ENCODE assay signal across 17 cellular contexts in genomic region chr13:94478913-94479312, GRCh38. TPM values are rescaled to one million over a fixed set of nuclear protein-coding genes. Genes with fewer than 3 reads are reported as not detected.
DNase-seq lines count a peak whose midpoint lies in the region; ATAC-seq and TF ChIP-seq lines count a peak whose summit lies in the region.
"Had no signal": no experiment of that assay in that cellular context is flagged by ENCODE, and none has a peak within 500 bp of the region (broad histone marks: within the 10 kb centered on the region; RNA-seq: fewer than 3 reads in every experiment).

No MANE protein-coding gene starts in this region.

- H3K9me3 ChIP-seq in endodermal cell (ENCODE audit: control insufficient read depth, low read length) (no peaks in the 10 kb centered on the region), neuronal stem cell (replicated peaks in 1 of 2; ENCODE audit: control insufficient read depth in 2 of 2, insufficient read depth in 1 of 2, low read depth in 1 of 2, low read length in 2 of 2) (no peaks in the 10 kb centered on the region)

- DNase-seq in GM23338 (ENCODE audit: low spot score) (no peak), endodermal cell (no peak), neuronal stem cell (ENCODE audit: low spot score) (no peak), ureter (ENCODE audit: low spot score) (no peak), NCI-H446 treated with DMSO at 0.1 percent for 48 hours (lab: John Stamatoyannopoulos, UW) (no peak)
- DNase-seq: CD8-positive, alpha-beta T cell; COR-L47; DND-41; GDM1; HCEC 1CT; IMR-90 had no signal

- ATAC-seq in GM23338 = no peak
- ATAC-seq in GM21526 (IDR thresholded peaks at IDR 0.05; ENCODE audit: low FRiP score, unreplicated experiment) = no peak
- ATAC-seq in HG02763 (IDR thresholded peaks at IDR 0.05; ENCODE audit: unreplicated experiment) = no peak
- ATAC-seq: CD8-positive, alpha-beta T cell had no signal

- H3K9me3 Mint-ChIP-seq in GM23338 (no peaks in the 10 kb centered on the region), endodermal cell (no peaks in the 10 kb centered on the region)
- H3K9me3 Mint-ChIP-seq: CD8-positive, alpha-beta T cell had no signal

- H3K4me3 ChIP-seq in GM23338 (no peak overlapping the region), endodermal cell (ENCODE audit: low read length) (no peak overlapping the region), neuronal stem cell (ENCODE audit: low read length in 2 of 2) (no peak overlapping the region)

- H3K79me2 ChIP-seq in GM23338 (replicated peaks; ENCODE audit: insufficient read depth) = no peaks in the 10 kb centered on the region

- TF ChIP-seq CTCF in GM23338 (conservative IDR thresholded peaks at IDR 0.05; ENCODE audit: low read depth in 2 of 2) (no peak), endodermal cell (conservative IDR thresholded peaks at IDR 0.05) (no peak)

- H3K4ac ChIP-seq in neuronal stem cell (ENCODE audit: low read length) = no peak overlapping the region

- no peak overlapping the region for H2AK5ac ChIP-seq in neuronal stem cell (ENCODE audit: low read depth, low read length)

- H2AFZ ChIP-seq in GM23338 = peak overlapping the region; percentile 38; the same call in 1 of the 2 replicates
- H2AFZ ChIP-seq in neuronal stem cell (ENCODE audit: low read length) = no peak overlapping the region

- no peak overlapping the region for H2BK5ac ChIP-seq in neuronal stem cell (ENCODE audit: low read length)

- H3K79me1 ChIP-seq in neuronal stem cell (ENCODE audit: low read depth, low read length) = no peaks in the 10 kb centered on the region

- no peaks in the 10 kb centered on the region; the same call in 1 of the 2 replicates for H3K4me1 ChIP-seq in GM23338 (ENCODE audit: insufficient read depth)
- H3K4me1 ChIP-seq in endodermal cell (ENCODE audit: control insufficient read depth, insufficient read depth, low read length) = no peaks in the 10 kb centered on the region
- peaks cover 8 to 17% of the 10 kb centered on the region in 2 donors for H3K4me1 ChIP-seq in neuronal stem cell (ENCODE audit: control insufficient read depth in 2 of 2, insufficient read depth in 1 of 2, low read depth in 1 of 2, low read length in 2 of 2)

- H3K4me1 Mint-ChIP-seq in GM23338 (no peaks in the 10 kb centered on the region; the same call in 2 of the 3 replicates), endodermal cell (no peaks in the 10 kb centered on the region)
- H3K4me1 Mint-ChIP-seq: B cell had no signal

- no peak overlapping the region for H3K9ac ChIP-seq in endodermal cell (ENCODE audit: extremely low read depth, low read length, poor library complexity, severe bottlenecking)
- H3K9ac ChIP-seq in neuronal stem cell (ENCODE audit: low read depth, low read length, poor library complexity) = no peak overlapping the region

- H3K36me3 ChIP-seq in GM23338 (ENCODE audit: insufficient read depth) = no peaks in the 10 kb centered on the region
- no peaks in the 10 kb centered on the region for H3K36me3 ChIP-seq in endodermal cell (ENCODE audit: control insufficient read depth, insufficient read depth, low read length)
- H3K36me3 ChIP-seq in neuronal stem cell (replicated peaks in 1 of 2; ENCODE audit: control insufficient read depth in 2 of 2, insufficient read depth in 2 of 2, low read length in 2 of 2) = no peaks in the 10 kb centered on the region

- H3K36me3 Mint-ChIP-seq in GM23338 (ENCODE audit: low read depth) (no peaks in the 10 kb centered on the region), endodermal cell (ENCODE audit: low read depth) (no peaks in the 10 kb centered on the region)
- H3K36me3 Mint-ChIP-seq: CD8-positive, alpha-beta T cell had no signal

- no peaks in the 10 kb centered on the region for H4K20me1 ChIP-seq in GM23338 (replicated peaks; ENCODE audit: insufficient read depth)

- H4K8ac ChIP-seq in neuronal stem cell (ENCODE audit: low read depth, low read length) = no peak overlapping the region

- no peak overlapping the region for H3K23ac ChIP-seq in neuronal stem cell (ENCODE audit: low read depth, low read length, poor library complexity)

- 93% methylated on average over 7 to 11 of the region's 11 CpGs for WGBS in endodermal cell (ENCODE audit: insufficient coverage in 1 of 2, insufficient read length in 1 of 2), 2 experiments
- WGBS in neuronal stem cell (ENCODE audit: extremely low coverage in 2 of 2, insufficient read length in 2 of 2, insufficient replicate concordance in 1 of 2), 2 donors = no CpG with 5 or more reads among the region's 11 CpGs

- peak overlapping the region; percentile 87 for H3K18ac ChIP-seq in neuronal stem cell (ENCODE audit: low read length)

- H3K4me2 ChIP-seq in GM23338 (no peak overlapping the region), neuronal stem cell (ENCODE audit: insufficient read depth, low read length, poor library complexity, severe bottlenecking) (no peak overlapping the region)

- H3K27ac Mint-ChIP-seq in GM23338 = no peak overlapping the region
- H3K27ac Mint-ChIP-seq in endodermal cell = no peak overlapping the region
- H3K27ac Mint-ChIP-seq: B cell; CD14-positive monocyte; CD8-positive, alpha-beta T cell had no signal

- H3K14ac ChIP-seq in neuronal stem cell (ENCODE audit: low read length) = no peak overlapping the region

- H3K27ac ChIP-seq in GM23338 (ENCODE audit: low read depth) (no peak overlapping the region), endodermal cell (ENCODE audit: low read depth, low read length) (peak overlapping the region; percentile 86), neuronal stem cell (replicated peaks; ENCODE audit: low read length) (peak overlapping the region; percentile 50)

- no peak overlapping the region for H4K91ac ChIP-seq in neuronal stem cell (ENCODE audit: low read depth, low read length, poor library complexity)

- H3K9me2 ChIP-seq in GM23338 (ENCODE audit: insufficient read depth) = peaks cover 4% of the 10 kb centered on the region; the same call in 1 of the 2 replicates

- peak overlapping the region; percentile 56 for H2BK120ac ChIP-seq in neuronal stem cell (ENCODE audit: low read depth, low read length)

- peak overlapping the region; percentile 88 for H2BK15ac ChIP-seq in neuronal stem cell (ENCODE audit: low read length)

- no peaks in the 10 kb centered on the region for H3K27me3 Mint-ChIP-seq in GM23338 (ENCODE audit: insufficient read depth, low read depth, poor library complexity)
- H3K27me3 Mint-ChIP-seq in endodermal cell (ENCODE audit: insufficient read depth) = no peaks in the 10 kb centered on the region

- no peaks in the 10 kb centered on the region for H3F3A ChIP-seq in GM23338 (replicated peaks; ENCODE audit: low read depth)

- peak overlapping the region; percentile 95 for H2BK12ac ChIP-seq in neuronal stem cell (ENCODE audit: low read length)

- no peaks in the 10 kb centered on the region for H3K27me3 ChIP-seq in GM23338 (ENCODE audit: insufficient read depth)
- peaks cover 11% of the 10 kb centered on the region for H3K27me3 ChIP-seq in endodermal cell (ENCODE audit: control insufficient read depth, insufficient read depth, low read length, poor library complexity, severe bottlenecking)
- H3K27me3 ChIP-seq in neuronal stem cell (ENCODE audit: control insufficient read depth in 3 of 3, insufficient read depth in 3 of 3, low read depth in 1 of 3, low read length in 3 of 3) = peaks cover 0 to 8% (median 0%) of the 10 kb centered on the region in 3 experiments

- H3K4me3 Mint-ChIP-seq in GM23338 (no peak overlapping the region), endodermal cell (no peak overlapping the region)
- H3K4me3 Mint-ChIP-seq: B cell; CD14-positive monocyte; CD8-positive, alpha-beta T cell had no signal

TF ChIP-seq in GM23338, 12 proteins besides CTCF, POLR2A, EP300 and RAD21 (continues in another document):
- TF ChIP-seq NANOG (IDR thresholded peaks at IDR 0.05; ENCODE audit: borderline replicate concordance) (no peak), JUNB (IDR thresholded peaks at IDR 0.05; ENCODE audit: unreplicated experiment) (no peak), ZNF114 (CRISPR knock-in tag; IDR thresholded peaks at IDR 0.05) (no peak), EZH2phosphoT487 (IDR thresholded peaks at IDR 0.05; ENCODE audit: unreplicated experiment) (no peak), POLR2AphosphoS5 (IDR thresholded peaks at IDR 0.05; ENCODE audit: low read depth) (no peak), EZH2 (IDR thresholded peaks at IDR 0.05; ENCODE audit: low read depth, unreplicated experiment) (no peak), CREB1 (CRISPR knock-in tag; IDR thresholded peaks at IDR 0.05; ENCODE audit: low read depth) (no peak), REST (IDR thresholded peaks at IDR 0.05; ENCODE audit: unreplicated experiment) (no peak)

RNA-seq across cellular contexts. Expression of gene DCT, which starts 0.6 kb away (rescaled TPM):
- 0.14 TPM in 1 of 2 replicates, not detected in the other for total RNA-seq in GM23338 (2014; rRNA removed; shearing (Covaris generic))
- not detected in 2 replicates for polyA plus RNA-seq in GM23338 (2016; fragmentation: Nextera tagmentation; extraction: Ambion mirVana)
- total RNA-seq in endodermal cell (not detected), ureter (0.42 TPM)
- 0.78 TPM for polyA plus RNA-seq in endodermal cell (2013, experiment 1 of 2)
- 0.41 TPM for polyA plus RNA-seq in endodermal cell (2013, experiment 2 of 2)
- polyA plus RNA-seq in neuronal stem cell (2013, experiment 1 of 2) = 0.33 TPM
- 0.36 TPM for polyA plus RNA-seq in neuronal stem cell (2013, experiment 2 of 2)
- total RNA-seq: H1, HT-29, IMR-90 had no signal
- polyA plus RNA-seq: CD14-positive monocyte, IMR-90 had no signal
